ENCODE assay signal across 8 cellular contexts in the genomic region with DNA sequence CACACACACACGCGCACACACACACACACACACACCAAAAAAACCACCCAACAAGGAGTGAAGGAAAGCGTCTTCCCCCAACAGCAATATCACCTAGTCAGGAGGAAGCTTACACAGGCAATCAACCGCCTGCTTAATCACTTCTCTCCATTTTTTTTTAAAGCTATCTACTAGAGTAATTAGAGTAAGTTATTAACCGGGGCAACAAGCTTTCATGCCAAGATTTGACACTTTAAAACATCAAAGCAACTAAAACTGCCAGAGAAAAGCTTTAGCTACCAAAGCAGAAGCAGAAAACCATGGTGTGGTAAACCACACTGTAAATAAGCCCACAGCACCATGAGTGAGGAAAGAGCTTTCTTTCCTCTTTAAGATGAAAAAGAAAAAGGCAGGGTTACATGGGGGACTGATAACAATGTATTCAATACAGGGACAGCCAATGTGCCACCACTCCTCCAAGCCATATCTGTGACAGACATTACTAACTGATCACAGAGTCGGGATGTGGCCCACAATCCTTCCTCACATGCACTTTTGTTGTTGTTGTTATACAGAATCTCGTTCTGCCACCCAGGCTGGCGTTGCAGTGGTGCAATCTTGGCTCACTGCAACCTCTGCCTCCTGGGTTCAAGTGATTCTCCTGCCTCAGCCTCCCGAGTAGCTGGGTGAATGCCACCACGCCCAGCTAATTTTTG.
DNase-seq lines count a peak whose midpoint lies in the region; ATAC-seq lines count a peak whose summit lies in the region.

No MANE protein-coding gene starts in this region.

- no peaks in the 10 kb centered on the region for H3K9me3 Mint-ChIP-seq in activated CD4-positive, alpha-beta memory T cell treated with anti-CD3 and anti-CD28 coated beads, Interleukin-2, amount 10 ng/mL, durations not matched to agents 7 days and 5 days

- CTCF ChIA-PET in activated CD4-positive, alpha-beta memory T cell treated with anti-CD3 and anti-CD28 coated beads, Interleukin-2, amount 10 ng/mL, durations not matched to agents 7 days and 5 days (lab: Charles Lee), result interaction anchor here (0.7 kb wide), 1 partner anchor 402 kb away, joined by 3 read pairs; no protein-coding TSS in a partner anchor

- POLR2A ChIA-PET in activated CD4-positive, alpha-beta memory T cell treated with anti-CD3 and anti-CD28 coated beads, Interleukin-2, amount 10 ng/mL, durations not matched to agents 7 days and 5 days (lab: Charles Lee), result interaction anchor here (0.9 to 1.3 kb wide), 3 partner anchors 9 to 580 kb away, joined by 3 to 5 read pairs (median 3); no protein-coding TSS in a partner anchor

- H3K4me3 Mint-ChIP-seq in activated CD4-positive, alpha-beta memory T cell treated with anti-CD3 and anti-CD28 coated beads, Interleukin-2, amount 10 ng/mL, durations not matched to agents 7 days and 5 days, result peak overlapping the region; percentile 66

- H3K27me3 Mint-ChIP-seq in activated CD4-positive, alpha-beta memory T cell treated with anti-CD3 and anti-CD28 coated beads, Interleukin-2, amount 10 ng/mL, durations not matched to agents 7 days and 5 days, result peaks cover 15% of the 10 kb centered on the region

- no peaks in the 10 kb centered on the region for H3K9me3 ChIP-seq in mononuclear cell (ENCODE audit: low read depth, low read length)

- H3K4me3 ChIP-seq in mononuclear cell (ENCODE audit: low read length), result peak overlapping the region; percentile 10

- ATAC-seq in HG03139 (IDR thresholded peaks at IDR 0.05; ENCODE audit: unreplicated experiment) (peak; percentile 64), GM21737 (IDR thresholded peaks at IDR 0.05; ENCODE audit: unreplicated experiment) (no peak), HG03095 (IDR thresholded peaks at IDR 0.05; ENCODE audit: unreplicated experiment) (no peak)

- no peaks in the 10 kb centered on the region for H3K27me3 ChIP-seq in mononuclear cell (ENCODE audit: insufficient read depth, low read length)

- H3K27ac Mint-ChIP-seq in activated CD4-positive, alpha-beta memory T cell treated with anti-CD3 and anti-CD28 coated beads, Interleukin-2, amount 10 ng/mL, durations not matched to agents 7 days and 5 days, result peak overlapping the region; percentile 32

- H3K36me3 Mint-ChIP-seq in activated CD4-positive, alpha-beta memory T cell treated with anti-CD3 and anti-CD28 coated beads, Interleukin-2, amount 10 ng/mL, durations not matched to agents 7 days and 5 days (ENCODE audit: low read depth), result no peaks in the 10 kb centered on the region

- H3K4me1 Mint-ChIP-seq in activated CD4-positive, alpha-beta memory T cell treated with anti-CD3 and anti-CD28 coated beads, Interleukin-2, amount 10 ng/mL, durations not matched to agents 7 days and 5 days, result peaks cover 37% of the 10 kb centered on the region

- DNase-seq in CMK (ENCODE audit: low read depth), result peak; percentile 12
- DNase-seq in activated CD4-positive, alpha-beta memory T cell treated with anti-CD3 and anti-CD28 coated beads, Interleukin-2, amount 10 ng/mL, durations not matched to agents 7 days and 5 days, result peak; percentile 37
- DNase-seq in UCSD-AML1 (lab: John Stamatoyannopoulos, UW; ENCODE audit: unreplicated experiment), result no peak
- no peak for DNase-seq in stimulated activated CD4-positive, alpha-beta T cell treated with anti-CD3 and anti-CD28 coated beads, Interleukin-15, amount 100 ng/mL, for 24 hours

- H3K4me1 ChIP-seq in mononuclear cell (ENCODE audit: insufficient read depth, low read length), result peaks cover 19% of the 10 kb centered on the region

Comparison
In these comparisons a context has a peak if more than half of its experiments do, and no peak if none do; other contexts are left out.
1. DNase-seq: peak in CMK (single experiment) and activated CD4-positive, alpha-beta memory T cell treated with anti-CD3 and anti-CD28 coated beads, Interleukin-2, amount 10 ng/mL, durations not matched to agents 7 days and 5 days (single experiment); none in UCSD-AML1 (single experiment) and stimulated activated CD4-positive, alpha-beta T cell treated with anti-CD3 and anti-CD28 coated beads, Interleukin-15, amount 100 ng/mL, for 24 hours (single experiment).